Comparison of ENCODE assay signal across 22 cellular contexts in the genomic region with DNA sequence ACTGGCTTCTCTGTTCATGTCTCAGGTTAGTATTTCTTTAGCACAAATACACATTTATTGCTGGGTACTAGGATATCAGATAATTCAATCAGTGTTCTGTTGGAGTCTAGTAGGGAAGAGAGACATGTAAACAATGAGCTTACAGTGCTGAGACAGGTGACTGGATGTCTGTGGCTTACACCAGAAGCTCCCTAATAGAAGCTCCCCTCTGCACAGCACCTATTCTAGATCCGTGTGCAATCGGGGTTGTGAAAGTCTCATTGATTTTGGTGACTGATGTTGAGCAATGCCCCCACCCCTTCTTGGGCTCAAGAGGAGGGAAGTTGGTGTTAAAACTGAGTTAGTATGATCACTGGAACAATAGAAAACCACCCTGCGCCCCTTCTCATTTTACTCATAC.
"Had no signal": no experiment of that assay in that cellular context is flagged by ENCODE, and none has a peak within 500 bp of the region (broad histone marks: within the 10 kb centered on the region; RNA-seq: fewer than 3 reads in every experiment).

No MANE protein-coding gene starts in this region.

- H3K36me3 Mint-ChIP-seq: activated naive CD4-positive, alpha-beta T cell treated with anti-CD3 and anti-CD28 coated beads, Interleukin-2, amount 50 U/mL, for 72 hours had no signal

- FAIRE-seq: astrocyte, frontal cortex, kidney had no signal

- H3K4me1 ChIP-seq: adrenal gland, left ventricle myocardium inferior, prostate gland, uterus had no signal

- H3K4me3 ChIP-seq: adrenal gland, breast epithelium, left ventricle myocardium inferior, prostate gland, right atrium auricular region, skin epidermis, tibial nerve, uterus had no signal

- H3K27ac Mint-ChIP-seq: activated naive CD4-positive, alpha-beta T cell treated with anti-CD3 and anti-CD28 coated beads, Interleukin-2, amount 50 U/mL, for 72 hours; stimulated activated naive CD8-positive, alpha-beta T cell treated with anti-CD3 and anti-CD28 coated beads, Interleukin-15, Interleukin-2, amounts not matched to agents 100 ng/mL and 50 ng/mL, for 24 hours had no signal

- H3K27ac ChIP-seq: adrenal gland, breast epithelium, left ventricle myocardium inferior, prostate gland, right atrium auricular region, skin epidermis, tibial nerve, uterus had no signal

- H3K27me3 ChIP-seq: adrenal gland, breast epithelium, right atrium auricular region, tibial nerve, uterus had no signal

- H3K9me3 ChIP-seq: adrenal gland, breast epithelium, left ventricle myocardium inferior, prostate gland, right atrium auricular region, tibial nerve, uterus had no signal

- ATAC-seq: activated naive CD4-positive, alpha-beta T cell treated with anti-CD3 and anti-CD28 coated beads, Interleukin-2, amount 50 U/mL, for 72 hours had no signal

- H3K4me3 Mint-ChIP-seq: neural crest cell; stimulated activated naive CD8-positive, alpha-beta T cell treated with anti-CD3 and anti-CD28 coated beads, Interleukin-15, Interleukin-2, amounts not matched to agents 100 ng/mL and 50 ng/mL, for 24 hours had no signal

- H3K9me3 Mint-ChIP-seq: activated naive CD4-positive, alpha-beta T cell treated with anti-CD3 and anti-CD28 coated beads, Interleukin-2, amount 50 U/mL, for 72 hours; neural crest cell; stimulated activated naive CD8-positive, alpha-beta T cell treated with anti-CD3 and anti-CD28 coated beads, Interleukin-15, Interleukin-2, amounts not matched to agents 100 ng/mL and 50 ng/mL, for 24 hours had no signal

- DNase-seq: activated CD4-positive, CD25-positive, alpha-beta regulatory T cell treated with anti-CD3 and anti-CD28 coated beads, Interleukin-2, amount 50 U/mL, for 72 hours; activated CD8-positive, alpha-beta memory T cell treated with anti-CD3 and anti-CD28 coated beads for 24 hours; activated gamma-delta T cell treated with Interleukin-2 at 50 U/mL for 16 hours; adrenal gland; cerebellar nuclear complex; cortex of kidney; effector CD4-positive, alpha-beta T cell; head of caudate nucleus; kidney; left ventricle myocardium inferior; T1000; uterus had no signal

- H3K36me3 ChIP-seq: adrenal gland, breast epithelium, left ventricle myocardium inferior, prostate gland, right atrium auricular region, tibial nerve, uterus had no signal
